11 cellular contexts compared by ENCODE assay signal in genomic region chr11:65298131-65298535, GRCh38. TPM values are rescaled to one million over a fixed set of nuclear protein-coding genes. Genes with fewer than 3 reads are reported as not detected.
A peak's percentile ranks its signal among the peaks of the same experiment; 100 is the strongest.
DNase-seq lines count a peak whose midpoint lies in the region; ATAC-seq lines count a peak whose summit lies in the region.
"Had no signal": no experiment of that assay in that cellular context is flagged by ENCODE, and none has a peak within 500 bp of the region (broad histone marks: within the 10 kb centered on the region; RNA-seq: fewer than 3 reads in every experiment).

No MANE protein-coding gene starts in this region.

- WGBS in GM23248 (ENCODE audit: low coverage in 1 of 2, low lambda C conversion rate in 2 of 2, missing lambda C conversion rate in 2 of 2), 2 experiments, result 44 to 46% methylated on average over 8 of the region's 8 CpGs

- peak overlapping the region; percentile 15 for H3K4me2 ChIP-seq in GM23248 (ENCODE audit: unreplicated experiment)

- in situ Hi-C loops in GM23248 (cut with MboI), result no loop called here

- no peaks in the 10 kb centered on the region for H3K27me3 ChIP-seq in GM23248 (replicated peaks; ENCODE audit: insufficient read depth)
- H3K27me3 ChIP-seq in duodenal mucosa (ENCODE audit: control insufficient read depth in 1 of 2, insufficient read depth in 2 of 2, low read length in 2 of 2), result no peaks in the 10 kb centered on the region

- peaks cover 10% of the 10 kb centered on the region; the same call in 1 of the 2 replicates for H3K36me3 ChIP-seq in GM23248 (ENCODE audit: low read depth)
- peaks cover 8 to 38% of the 10 kb centered on the region in 2 donors for H3K36me3 ChIP-seq in duodenal mucosa (ENCODE audit: control insufficient read depth in 1 of 2, insufficient read depth in 2 of 2, low read length in 2 of 2)

- H3K9me3 ChIP-seq in GM23248 (ENCODE audit: low read depth) (no peaks in the 10 kb centered on the region), duodenal mucosa (ENCODE audit: control insufficient read depth in 1 of 2, low read length in 2 of 2) (no peaks in the 10 kb centered on the region)

- H3K9ac ChIP-seq in GM23248 (peak overlapping the region; percentile 61; the same call in 1 of the 2 replicates), duodenal mucosa (ENCODE audit: low read depth in 1 of 2, low read length in 2 of 2) (no peak overlapping the region)

- H3K4me3 ChIP-seq in GM23248, result no peak overlapping the region
- no peak overlapping the region for H3K4me3 ChIP-seq in duodenal mucosa (ENCODE audit: low read depth in 1 of 2, low read length in 2 of 2)

- DNase-seq in GM23248 (peak; percentile 26), left kidney (ENCODE audit: low read depth, low spot score) (peak; percentile 81), sciatic nerve (ENCODE audit: low spot score) (peak; percentile 84), AG08396 (ENCODE audit: low spot score) (no peak), NCI-H1417 (lab: John Stamatoyannopoulos, UW) (no peak)
- DNase-seq: CD8-positive, alpha-beta memory T cell; MV-4-11; naive B cell had no signal

- H2AFZ ChIP-seq in GM23248, result peak overlapping the region; percentile 11; the same call in 1 of the 2 replicates

- H3K9me2 ChIP-seq in GM23248 (ENCODE audit: insufficient read depth), result no peaks in the 10 kb centered on the region

- no peaks in the 10 kb centered on the region for H4K20me1 ChIP-seq in GM23248 (ENCODE audit: insufficient read depth)

- no peaks in the 10 kb centered on the region for H3F3A ChIP-seq in GM23248 (ENCODE audit: insufficient read depth)

- peaks cover 14% of the 10 kb centered on the region for H3K4me1 ChIP-seq in GM23248 (ENCODE audit: insufficient read depth)
- peaks cover 1 to 4% of the 10 kb centered on the region in 2 donors for H3K4me1 ChIP-seq in duodenal mucosa (ENCODE audit: control insufficient read depth in 1 of 2, insufficient read depth in 2 of 2, low read length in 2 of 2)

- H3K27ac ChIP-seq in GM23248 (peak overlapping the region; percentile 39), duodenal mucosa (ENCODE audit: low read depth, low read length) (peak overlapping the region; percentile 36)

- no peaks in the 10 kb centered on the region for H3K79me2 ChIP-seq in GM23248 (ENCODE audit: insufficient read depth)

- intact Hi-C loops in sciatic nerve (cut with DNase I), result no loop called here

- ATAC-seq in sciatic nerve (peak; percentile 85), GM21390 (IDR thresholded peaks at IDR 0.05; ENCODE audit: unreplicated experiment) (no peak), GM19023 (IDR thresholded peaks at IDR 0.05; ENCODE audit: unreplicated experiment) (no peak)

RNA-seq across cellular contexts. Expression of gene CDC42EP2, which starts 16.5 kb away (rescaled TPM):
- 32.1 and 32.6 TPM in 2 replicates for total RNA-seq in GM23248 (2014; rRNA removed; shearing (Covaris generic))
- polyA plus RNA-seq in GM23248 (2016; fragmentation: Nextera tagmentation; extraction: Ambion mirVana), result 37.9 and 40.3 TPM in 2 replicates
- total RNA-seq in sciatic nerve, result 34.7 TPM
- polyA plus RNA-seq: CD8-positive, alpha-beta memory T cell had no signal

RNA-seq across cellular contexts. Expression of gene DPF2, which starts 35.5 kb away (rescaled TPM):
- total RNA-seq in GM23248 (2014; rRNA removed; shearing (Covaris generic)), result 27.7 and 30.0 TPM in 2 replicates
- polyA plus RNA-seq in GM23248 (2016; fragmentation: Nextera tagmentation; extraction: Ambion mirVana), result 51.2 and 54.1 TPM in 2 replicates
- total RNA-seq in sciatic nerve, result 62.5 TPM

RNA-seq across cellular contexts. Expression of gene POLA2, which starts 36.4 kb away (rescaled TPM):
- 6.7 and 8.6 TPM in 2 replicates for total RNA-seq in GM23248 (2014; rRNA removed; shearing (Covaris generic))
- polyA plus RNA-seq in GM23248 (2016; fragmentation: Nextera tagmentation; extraction: Ambion mirVana), result 8.7 and 8.9 TPM in 2 replicates
- total RNA-seq in sciatic nerve, result 5.5 TPM

RNA-seq across cellular contexts. Expression of gene TIGD3, which starts 56.4 kb away (rescaled TPM):
- not detected in 2 replicates for total RNA-seq in GM23248 (2014; rRNA removed; shearing (Covaris generic))
- not detected in 2 replicates for polyA plus RNA-seq in GM23248 (2016; fragmentation: Nextera tagmentation; extraction: Ambion mirVana)
- not detected for total RNA-seq in sciatic nerve

Comparison
In these comparisons a context has a peak if more than half of its experiments do, and no peak if none do; other contexts are left out.
1. DNase-seq: peak in GM23248 (single experiment), left kidney (single experiment) and sciatic nerve (single experiment); none in AG08396 (single experiment) and NCI-H1417 (0 of 3).